ENCODE assay signal across 11 cellular contexts in genomic region chr2:118706844-118707243, GRCh38.
"Had no signal": no experiment of that assay in that cellular context is flagged by ENCODE, and none has a peak within 500 bp of the region (broad histone marks: within the 10 kb centered on the region; RNA-seq: fewer than 3 reads in every experiment).

No MANE protein-coding gene starts in this region.

- H3K4me2 ChIP-seq: GM23338 had no signal

- H3K36me3 ChIP-seq: HAP-1 had no signal

- H2AFZ ChIP-seq: GM23248 had no signal

- DNase-seq: GM23248, GOT3, H7, H9, HCEC 1CT, HFFc6 had no signal

- H3K4me3 ChIP-seq: GM23248, GM23338, HAP-1 had no signal

- H3K4me1 ChIP-seq: HAP-1 had no signal

- FAIRE-seq: H1, H54 had no signal

- ATAC-seq: GM23338, HCT116 had no signal

- H3K9me3 ChIP-seq: HAP-1 had no signal

- H3K9ac ChIP-seq: GM23248 had no signal

- H3K27ac ChIP-seq: GM23248 had no signal
